1 cellular context compared by ENCODE assay signal in the genomic region with DNA sequence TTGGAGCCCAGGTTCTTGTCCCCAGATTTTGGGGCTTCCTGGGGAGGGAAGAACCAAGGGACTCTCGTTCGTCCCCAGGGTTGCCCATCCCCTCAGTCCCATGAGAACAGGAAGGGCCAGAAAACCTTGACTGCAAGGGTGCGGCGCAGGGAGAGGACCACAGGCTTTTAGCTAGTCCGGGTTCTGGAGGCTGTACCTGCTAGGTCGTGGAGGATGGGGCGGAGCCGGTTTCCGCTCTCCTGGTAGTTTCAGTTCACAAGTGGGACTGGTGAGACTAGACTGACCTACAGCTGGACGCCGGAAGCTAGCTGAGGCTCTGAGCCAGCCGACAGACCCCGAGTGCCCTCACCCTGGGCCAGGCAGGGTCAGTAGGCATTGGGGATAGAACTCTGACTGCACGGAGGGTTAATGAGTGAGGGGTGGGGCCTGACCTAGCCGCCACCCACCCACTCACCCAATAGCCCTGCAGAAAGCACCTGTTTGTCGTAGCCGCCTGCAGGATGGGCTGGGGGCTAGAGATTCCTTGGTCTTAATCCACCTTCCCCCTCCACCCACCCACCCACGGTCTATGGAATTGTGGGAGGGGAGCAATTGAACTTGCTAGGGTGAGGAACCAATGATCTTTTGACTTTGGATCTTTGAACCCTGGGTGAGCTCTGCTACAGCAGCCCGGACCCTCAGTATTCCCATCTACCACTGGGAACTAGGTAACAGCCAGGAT.
TF ChIP-seq lines count a peak whose summit lies in the region.

No MANE protein-coding gene starts in this region.

TF ChIP-seq in GM12878, 131 proteins besides CTCF, POLR2A, EP300 and RAD21 (continued from another document):
- TF ChIP-seq TCF3 (IDR thresholded peaks at IDR 0.05; ENCODE audit: borderline replicate concordance, insufficient read depth, low read depth, low read length): 0 out of 2 replicates have a peak, but pooled peaks have one; percentile 22
- TF ChIP-seq, protein P1, sequence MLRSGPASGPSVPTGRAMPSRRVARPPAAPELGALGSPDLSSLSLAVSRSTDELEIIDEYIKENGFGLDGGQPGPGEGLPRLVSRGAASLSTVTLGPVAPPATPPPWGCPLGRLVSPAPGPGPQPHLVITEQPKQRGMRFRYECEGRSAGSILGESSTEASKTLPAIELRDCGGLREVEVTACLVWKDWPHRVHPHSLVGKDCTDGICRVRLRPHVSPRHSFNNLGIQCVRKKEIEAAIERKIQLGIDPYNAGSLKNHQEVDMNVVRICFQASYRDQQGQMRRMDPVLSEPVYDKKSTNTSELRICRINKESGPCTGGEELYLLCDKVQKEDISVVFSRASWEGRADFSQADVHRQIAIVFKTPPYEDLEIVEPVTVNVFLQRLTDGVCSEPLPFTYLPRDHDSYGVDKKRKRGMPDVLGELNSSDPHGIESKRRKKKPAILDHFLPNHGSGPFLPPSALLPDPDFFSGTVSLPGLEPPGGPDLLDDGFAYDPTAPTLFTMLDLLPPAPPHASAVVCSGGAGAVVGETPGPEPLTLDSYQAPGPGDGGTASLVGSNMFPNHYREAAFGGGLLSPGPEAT (IDR thresholded peaks at IDR 0.05; ENCODE audit: low read depth): 0 out of 2 replicates have a peak, but pooled peaks have one; percentile 37
- 0 out of 2 replicates have a peak, but pooled peaks have one; percentile 31 for TF ChIP-seq LARP7 (IDR thresholded peaks at IDR 0.05)
- no peak for TF ChIP-seq ESRRA (IDR thresholded peaks at IDR 0.05; ENCODE audit: low read length)
- 0 out of 2 replicates have a peak, but pooled peaks have one; percentile 12 for TF ChIP-seq DPF2 (IDR thresholded peaks at IDR 0.05)
